Comparison of ENCODE assay signal across 8 cellular contexts in genomic region chr7:99109108-99110051, GRCh38. TPM values are rescaled to one million over a fixed set of nuclear protein-coding genes. Genes with fewer than 3 reads are reported as not detected.
A peak's percentile ranks its signal among the peaks of the same experiment; 100 is the strongest.
DNase-seq lines count a peak whose midpoint lies in the region; ATAC-seq, FAIRE-seq and TF ChIP-seq lines count a peak whose summit lies in the region.

No MANE protein-coding gene starts in this region.

- peaks cover 12% of the 10 kb centered on the region for H3K9me3 ChIP-seq in BLaER1
- no peaks in the 10 kb centered on the region for H3K9me3 ChIP-seq in mucosa of rectum (ENCODE audit: control insufficient read depth in 2 of 2, low read length in 2 of 2)

- ATAC-seq in HG02610 (IDR thresholded peaks at IDR 0.05; ENCODE audit: unreplicated experiment) (no peak), GM18858 (IDR thresholded peaks at IDR 0.05; ENCODE audit: unreplicated experiment) (no peak), GM18511 (IDR thresholded peaks at IDR 0.05; ENCODE audit: unreplicated experiment) (no peak)

- H3K9ac ChIP-seq in BLaER1 (no peak overlapping the region), mucosa of rectum (ENCODE audit: low read depth in 1 of 2, low read length in 2 of 2) (no peak overlapping the region)

- H3K4me2 ChIP-seq in BLaER1, result peak overlapping the region; percentile 80

- no peak for TF ChIP-seq CTCF in bronchial epithelial cell (IDR thresholded peaks at IDR 0.05; ENCODE audit: insufficient read depth, low read length, severe bottlenecking)

- H3K36me3 ChIP-seq in BLaER1 (peaks cover 34% of the 10 kb centered on the region), bronchial epithelial cell (ENCODE audit: control insufficient read depth, insufficient read depth, low read length) (no peaks in the 10 kb centered on the region), mucosa of rectum (ENCODE audit: control insufficient read depth in 2 of 2, insufficient read depth in 2 of 2, low read length in 2 of 2) (no peaks in the 10 kb centered on the region)

- H3K4me3 ChIP-seq in BLaER1 (no peak overlapping the region), bronchial epithelial cell (ENCODE audit: low read depth, low read length) (no peak overlapping the region), mucosa of rectum (ENCODE audit: low read length in 2 of 2) (no peak overlapping the region)

- peak; percentile 72 for DNase-seq in NCI-H1694 treated with DMSO at 0.1 percent for 48 hours (lab: John Stamatoyannopoulos, UW)
- peak; percentile 53 for DNase-seq in bronchial epithelial cell (ENCODE audit: low read depth)
- DNase-seq in NCI-H2227 (lab: John Stamatoyannopoulos, UW; ENCODE audit: unreplicated experiment), result no peak

- H3K4me1 ChIP-seq in BLaER1 (peaks cover 65% of the 10 kb centered on the region), mucosa of rectum (ENCODE audit: control insufficient read depth in 2 of 2, insufficient read depth in 2 of 2, low read length in 2 of 2) (peaks cover 12 to 16% of the 10 kb centered on the region in 2 donors)

- H3K27ac ChIP-seq in BLaER1, result peak overlapping the region; percentile 20; the same call in 1 of the 2 replicates
- peak overlapping the region; percentile 10 to 15 for H3K27ac ChIP-seq in mucosa of rectum (ENCODE audit: low read depth in 2 of 2, low read length in 2 of 2)

- H3K27me3 ChIP-seq in BLaER1 (no peaks in the 10 kb centered on the region), bronchial epithelial cell (ENCODE audit: control insufficient read depth, insufficient read depth, low read length) (no peaks in the 10 kb centered on the region), mucosa of rectum (ENCODE audit: control insufficient read depth in 2 of 2, insufficient read depth in 2 of 2, low read length in 2 of 2) (no peaks in the 10 kb centered on the region)

- H4K20me1 ChIP-seq in BLaER1, result peaks cover 80% of the 10 kb centered on the region

- no peak for FAIRE-seq in bronchial epithelial cell (lab: Jason Lieb, UNC)

RNA-seq across cellular contexts. Expression of gene SMURF1, which starts 34.5 kb away (rescaled TPM):
- 36.5 and 42.4 TPM in 2 replicates for total RNA-seq in bronchial epithelial cell
